14 cellular contexts compared by ENCODE assay signal in the genomic region with DNA sequence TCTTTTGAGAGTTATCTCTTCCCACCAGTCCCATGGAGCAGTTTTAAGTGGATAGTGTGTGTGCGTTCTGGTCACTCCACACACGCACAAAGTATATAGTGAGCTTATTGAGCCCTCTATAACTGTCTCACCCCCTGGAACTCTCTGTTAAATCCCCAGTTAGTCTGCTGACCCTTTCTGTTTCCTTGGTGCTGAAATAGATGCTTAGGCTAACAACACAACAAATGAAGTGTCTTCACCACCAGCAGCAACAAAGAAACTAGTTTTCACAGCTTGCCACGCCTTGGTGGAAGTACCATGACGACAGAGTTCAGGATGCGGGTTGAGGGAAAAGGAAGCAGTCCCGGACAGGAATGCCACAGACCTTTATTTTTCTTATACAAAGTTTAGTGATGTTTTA.
A peak's percentile ranks its signal among the peaks of the same experiment; 100 is the strongest.
DNase-seq lines count a peak whose midpoint lies in the region.
"Had no signal": no experiment of that assay in that cellular context is flagged by ENCODE, and none has a peak within 500 bp of the region (broad histone marks: within the 10 kb centered on the region; RNA-seq: fewer than 3 reads in every experiment).

No MANE protein-coding gene starts in this region.

- no peaks in the 10 kb centered on the region for H3K36me3 ChIP-seq in trophoblast cell (ENCODE audit: control insufficient read depth in 1 of 2, insufficient read depth in 2 of 2, low read length in 2 of 2)

- no peaks in the 10 kb centered on the region for H3K27me3 ChIP-seq in trophoblast cell (ENCODE audit: insufficient read depth, low read length)

- in situ Hi-C loops in SK-MEL-5 (cut with HindIII; ENCODE audit: low pct_unique_long_range_greater_than_20kb, low sequenced_read_pairs) = no loop called here

- no CpG with 5 or more reads among the region's 6 CpGs for WGBS in trophoblast cell (ENCODE audit: extremely low coverage, insufficient coverage, insufficient read length)

- no peak overlapping the region for H2AFZ ChIP-seq in trophoblast cell (ENCODE audit: insufficient read depth, low read length, poor library complexity)

- no peak overlapping the region for H3K27ac ChIP-seq in trophoblast cell (ENCODE audit: low read depth, low read length)

- H3K4me1 ChIP-seq in trophoblast cell (ENCODE audit: control insufficient read depth in 1 of 2, insufficient read depth in 2 of 2, low read length in 2 of 2) = no peaks in the 10 kb centered on the region

- no peaks in the 10 kb centered on the region for H3K79me2 ChIP-seq in trophoblast cell (ENCODE audit: control insufficient read depth, insufficient read depth, low read length, poor library complexity)

- no peak overlapping the region for H2BK120ac ChIP-seq in trophoblast cell (ENCODE audit: insufficient read depth, low read length, poor library complexity)

- H2AK5ac ChIP-seq in trophoblast cell (ENCODE audit: low read length) = no peak overlapping the region

- no peaks in the 10 kb centered on the region for H3K79me1 ChIP-seq in trophoblast cell (ENCODE audit: low read length)

- H4K12ac ChIP-seq in trophoblast cell (ENCODE audit: low read depth, low read length) = no peak overlapping the region

- no peak overlapping the region for H3K4me3 ChIP-seq in trophoblast cell (ENCODE audit: low read depth, low read length)

- no peak overlapping the region for H4K8ac ChIP-seq in trophoblast cell (ENCODE audit: low read depth, low read length)

- no peak overlapping the region for H4K91ac ChIP-seq in trophoblast cell (ENCODE audit: low read depth, low read length)

- no peak overlapping the region for H3K4me2 ChIP-seq in trophoblast cell (ENCODE audit: low read length)

- no peak overlapping the region for H3K23ac ChIP-seq in trophoblast cell (ENCODE audit: low read length)

- H3K9ac ChIP-seq in trophoblast cell (ENCODE audit: low read length) = no peak overlapping the region

- H3K18ac ChIP-seq in trophoblast cell (ENCODE audit: low read length) = no peak overlapping the region

- H3K14ac ChIP-seq in trophoblast cell (ENCODE audit: low read length) = no peak overlapping the region

- no peaks in the 10 kb centered on the region for H3K9me3 ChIP-seq in trophoblast cell (ENCODE audit: insufficient read depth, low read depth, low read length)

- no peak overlapping the region for H2BK5ac ChIP-seq in trophoblast cell (ENCODE audit: low read depth, low read length, poor library complexity)

- DNase-seq in COLO829 (ENCODE audit: low spot score) (peak; percentile 47), NCI-H748 (lab: John Stamatoyannopoulos, UW; ENCODE audit: unreplicated experiment) (peak; percentile 49), SK-MEL-5 (ENCODE audit: low read depth, low spot score) (peak; percentile 69), foreskin melanocyte (peak; percentile 68), trophoblast cell (no peak), EL (no peak), GF-D8 (lab: John Stamatoyannopoulos, UW) (no peak)
- DNase-seq: C1 segment of cervical spinal cord; CD8-positive, alpha-beta T cell; DMS 273 treated with DMSO at 0.1 percent for 48 hours; DMS79; GOT3; H7; HCEC 1CT had no signal

- H3K4ac ChIP-seq in trophoblast cell (ENCODE audit: low read depth, low read length) = no peak overlapping the region

- H2BK12ac ChIP-seq in trophoblast cell (ENCODE audit: low read length) = no peak overlapping the region

Comparison
In these comparisons a context has a peak if more than half of its experiments do, and no peak if none do; other contexts are left out.
1. DNase-seq: peak in COLO829 (single experiment), NCI-H748 (single experiment), SK-MEL-5 (single experiment) and foreskin melanocyte (single experiment); none in trophoblast cell (0 of 2), EL (single experiment) and GF-D8 (single experiment).